Comparison of ENCODE assay signal across 12 cellular contexts in the genomic region with DNA sequence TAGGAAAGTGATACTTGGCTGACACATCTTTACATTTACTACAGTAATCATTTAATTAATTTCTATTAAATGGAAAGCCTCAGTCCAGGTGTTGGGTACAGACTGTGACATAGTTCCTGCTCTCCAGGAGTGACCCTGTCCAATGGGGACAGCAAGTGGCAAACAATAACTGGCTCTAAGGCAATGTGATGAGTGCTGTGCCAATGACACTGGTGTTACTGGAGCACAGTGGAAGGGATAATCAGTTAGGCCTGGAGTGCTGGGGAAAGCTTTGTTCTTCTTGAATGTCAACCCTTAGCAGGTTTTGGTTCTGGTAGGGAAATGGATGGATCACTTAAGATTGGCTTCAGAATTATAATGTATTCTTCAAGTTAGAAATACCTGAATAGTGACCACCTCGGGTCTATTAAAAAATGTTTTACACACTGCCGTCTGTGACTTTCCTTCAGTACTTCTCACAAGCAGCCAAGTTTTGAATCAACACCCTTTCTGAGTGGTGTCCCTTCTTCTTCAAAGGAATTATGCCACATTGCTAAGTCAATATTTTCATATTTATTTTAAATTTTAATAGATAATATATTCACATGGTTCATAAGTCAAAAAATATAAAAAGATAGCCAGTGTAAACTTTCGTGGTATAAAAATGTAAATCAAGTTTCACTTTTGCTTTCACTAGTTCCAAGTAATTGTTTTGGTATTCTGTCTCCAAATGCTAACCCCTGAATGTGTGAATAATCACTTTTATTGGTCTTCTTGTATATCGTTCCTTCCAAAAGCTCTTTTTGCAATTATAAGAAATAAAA. TPM values are rescaled to one million over a fixed set of nuclear protein-coding genes. Genes with fewer than 3 reads are reported as not detected.
A peak's percentile ranks its signal among the peaks of the same experiment; 100 is the strongest.
DNase-seq lines count a peak whose midpoint lies in the region; ATAC-seq and TF ChIP-seq lines count a peak whose summit lies in the region.
"Had no signal": no experiment of that assay in that cellular context is flagged by ENCODE, and none has a peak within 500 bp of the region (broad histone marks: within the 10 kb centered on the region; RNA-seq: fewer than 3 reads in every experiment).

No MANE protein-coding gene starts in this region.

- no peak for TF ChIP-seq POLR2A in heart left ventricle (IDR thresholded peaks at IDR 0.05)
- no peak for TF ChIP-seq POLR2A in gastrocnemius medialis (IDR thresholded peaks at IDR 0.05)

- no peak for DNase-seq in GM12865 (ENCODE audit: low read depth)
- peak in 1 of 5 donors; percentile 47 for DNase-seq in heart left ventricle
- DNase-seq in gastrocnemius medialis, result no peak
- DNase-seq in cerebellar cortex (ENCODE audit: low spot score), result no peak
- no peak for DNase-seq in GM03348 (ENCODE audit: low spot score)
- no peak for DNase-seq in NCI-H748 (lab: John Stamatoyannopoulos, UW; ENCODE audit: unreplicated experiment)
- DNase-seq: effector CD4-positive, alpha-beta T cell; NCI-H1105; stimulated activated CD4-positive, alpha-beta T cell treated with anti-CD3 and anti-CD28 coated beads, Interleukin-2, amount 100 ng/mL, for 48 hours had no signal

- H3K4me3 ChIP-seq in GM12865 (ENCODE audit: low read depth, low read length) (peak overlapping the region; percentile 20; the same call in 1 of the 2 replicates), heart left ventricle (peak overlapping the region in 10 of 12 donors; percentile 2 to 46 (median 32)), gastrocnemius medialis (peak overlapping the region in 3 of 4 donors; percentile 0 to 21 (median 11))

- WGBS in heart left ventricle, 4 donors, result 26 to 48% (median 37%) methylated on average over 4 of the region's 4 CpGs

- intact Hi-C loops in heart left ventricle (cut with DNase I) (no loop called here), gastrocnemius medialis (cut with DNase I; ENCODE audit: low total_unique reads) (no loop called here)

- H3K9me3 ChIP-seq in heart left ventricle (no peaks in the 10 kb centered on the region), gastrocnemius medialis (no peaks in the 10 kb centered on the region)

- in situ Hi-C loops in gastrocnemius medialis (cut with MboI; ENCODE audit: low sequenced_read_pairs in 4 of 4), result no loop called here

- peak; percentile 92 to 96 (median 94) for ATAC-seq in heart left ventricle
- ATAC-seq in gastrocnemius medialis, result peak in 1 of 2 donors; percentile 62
- no peak for ATAC-seq in GM18520 (IDR thresholded peaks at IDR 0.05; ENCODE audit: unreplicated experiment)
- ATAC-seq: Panc1 had no signal

- H3K27me3 ChIP-seq in heart left ventricle (no peaks in the 10 kb centered on the region), gastrocnemius medialis (no peaks in the 10 kb centered on the region)

- H3K36me3 ChIP-seq in heart left ventricle, result peaks cover 0 to 78% (median 63%) of the 10 kb centered on the region in 9 donors
- peaks cover 0 to 53% of the 10 kb centered on the region in 2 donors for H3K36me3 ChIP-seq in gastrocnemius medialis

- TF ChIP-seq CTCF in GM12865 (IDR thresholded peaks at IDR 0.05; ENCODE audit: insufficient read depth, low read depth, low read length, missing control alignments) (no peak), VCaP (conservative IDR thresholded peaks at IDR 0.05) (no peak), heart left ventricle (IDR thresholded peaks at IDR 0.05) (no peak), gastrocnemius medialis (IDR thresholded peaks at IDR 0.05 in 4 of 5, conservative IDR thresholded peaks at IDR 0.05 in 1 of 5) (no peak)

- H3K27ac ChIP-seq in VCaP, result peak overlapping the region; percentile 55
- H3K27ac ChIP-seq in heart left ventricle, result peak overlapping the region; percentile 31 to 79 (median 70)
- peak overlapping the region; percentile 46 to 60 (median 52) for H3K27ac ChIP-seq in gastrocnemius medialis

- peaks cover 0 to 57% (median 26%) of the 10 kb centered on the region in 12 donors for H3K4me1 ChIP-seq in heart left ventricle
- H3K4me1 ChIP-seq in gastrocnemius medialis, result peaks cover 2 to 9% of the 10 kb centered on the region in 2 donors

RNA-seq across cellular contexts. Expression of gene CMTR1, which starts 9.6 kb away (rescaled TPM):
- 10 to 100 TPM; 23.1 to 40.7 (median 31.9) TPM for total RNA-seq in heart left ventricle
- polyA plus RNA-seq in heart left ventricle, result 10 to 100 TPM; 16.3 to 19.2 TPM
- total RNA-seq in gastrocnemius medialis, result 10 to 100 TPM; 18.2 to 34.6 (median 25.4) TPM

RNA-seq across cellular contexts. Expression of gene CCDC167, which starts 57.1 kb away (rescaled TPM):
- 10 to 100 TPM; 17.6 to 53.7 (median 25.2) TPM for total RNA-seq in heart left ventricle
- polyA plus RNA-seq in heart left ventricle, result 10 to 100 TPM; 44.2 to 76.7 TPM
- total RNA-seq in gastrocnemius medialis, result 10 to 100 TPM; 23.4 to 35.0 (median 30.8) TPM
